In genomic region chr6:107612762-107613415, GRCh38 we compare ENCODE assay signal across 16 cellular contexts.
"Had no signal": no experiment of that assay in that cellular context is flagged by ENCODE, and none has a peak within 500 bp of the region (broad histone marks: within the 10 kb centered on the region; RNA-seq: fewer than 3 reads in every experiment).

No MANE protein-coding gene starts in this region.

- H3K27ac ChIP-seq: gastrocnemius medialis, hepatocyte, prostate gland, right lobe of liver, SK-N-MC, upper lobe of left lung had no signal

- ATAC-seq: gastrocnemius medialis, right lobe of liver had no signal

- H3K4me3 ChIP-seq: gastrocnemius medialis, hepatocyte, lung, prostate gland, right lobe of liver, SK-N-MC, upper lobe of left lung had no signal

- DNase-seq: activated CD4-positive, alpha-beta T cell treated with anti-CD3 and anti-CD28 coated beads, Interleukin-2, amount 10 ng/mL, durations not matched to agents 7 days and 5 days; activated CD4-positive, CD25-positive, alpha-beta regulatory T cell; activated naive CD4-positive, alpha-beta T cell treated with anti-CD3 and anti-CD28 coated beads, Interleukin-2, amount 50 U/mL, for 16 hours; gastrocnemius medialis; kidney glomerular epithelial cell; midbrain; nucleus accumbens; right lobe of liver; stimulated activated CD4-positive, alpha-beta T cell treated with anti-CD3 and anti-CD28 coated beads, Interleukin-12 subunit alpha, Interleukin-12 subunit beta, amount 100 ng/mL, for 4 hours; stimulated activated naive CD4-positive, alpha-beta T cell; T-helper 2 cell; upper lobe of left lung had no signal

- H3K4me1 ChIP-seq: prostate gland, right lobe of liver had no signal

- H3K27me3 ChIP-seq: gastrocnemius medialis, hepatocyte, right lobe of liver, upper lobe of left lung had no signal

- H3K36me3 ChIP-seq: gastrocnemius medialis, prostate gland, right lobe of liver, upper lobe of left lung had no signal

- H3K9me3 ChIP-seq: gastrocnemius medialis, prostate gland, right lobe of liver, upper lobe of left lung had no signal
